In genomic region chr19:42422576-42423461, GRCh38 we compare ENCODE assay signal across 9 cellular contexts. TPM values are rescaled to one million over a fixed set of nuclear protein-coding genes. Genes with fewer than 3 reads are reported as not detected.
DNase-seq lines count a peak whose midpoint lies in the region; ATAC-seq and TF ChIP-seq lines count a peak whose summit lies in the region.
"Had no signal": no experiment of that assay in that cellular context is flagged by ENCODE, and none has a peak within 500 bp of the region (broad histone marks: within the 10 kb centered on the region; RNA-seq: fewer than 3 reads in every experiment).

No MANE protein-coding gene starts in this region.

- peak; percentile 40 for ATAC-seq in HG02970 (IDR thresholded peaks at IDR 0.05; ENCODE audit: low FRiP score, unreplicated experiment)

- TF ChIP-seq CTCF in OCI-LY3 (IDR thresholded peaks at IDR 0.05; ENCODE audit: low read depth, low read length): no peak
- no peak for TF ChIP-seq CTCF in cardiac muscle cell (IDR thresholded peaks at IDR 0.05; ENCODE audit: low read depth, low read length)
- TF ChIP-seq CTCF in prostate gland (IDR thresholded peaks at IDR 0.05): no peak

- peak overlapping the region; percentile 40 for H3K27ac ChIP-seq in OCI-LY3 (ENCODE audit: low read length)
- H3K27ac ChIP-seq in cardiac muscle cell: no peak overlapping the region
- H3K27ac ChIP-seq in prostate gland: peak overlapping the region; percentile 41 to 45

- WGBS in prostate gland: 6% methylated on average over 39 of the region's 43 CpGs

- H3K4me1 ChIP-seq in OCI-LY3 (ENCODE audit: low read length) (peaks cover 10% of the 10 kb centered on the region; the same call in 1 of the 2 replicates), cardiac muscle cell (ENCODE audit: low read depth) (peaks cover 17% of the 10 kb centered on the region), prostate gland (replicated peaks) (no peaks in the 10 kb centered on the region)

- no peaks in the 10 kb centered on the region for H3K36me3 ChIP-seq in OCI-LY3 (replicated peaks; ENCODE audit: low read depth, low read length)
- H3K36me3 ChIP-seq in cardiac muscle cell: no peaks in the 10 kb centered on the region
- H3K36me3 ChIP-seq in prostate gland: no peaks in the 10 kb centered on the region

- peak overlapping the region; percentile 88 for H3K4me2 ChIP-seq in OCI-LY3 (ENCODE audit: low read length)

- no peak for TF ChIP-seq POLR2A in prostate gland (IDR thresholded peaks at IDR 0.05)

- no peaks in the 10 kb centered on the region for H3K9me3 ChIP-seq in OCI-LY3 (ENCODE audit: insufficient read depth, low read length)
- H3K9me3 ChIP-seq in cardiac muscle cell (ENCODE audit: low read depth): no peaks in the 10 kb centered on the region
- H3K9me3 ChIP-seq in prostate gland: no peaks in the 10 kb centered on the region

- peaks cover 12% of the 10 kb centered on the region; the same call in 1 of the 2 replicates for H3K79me2 ChIP-seq in OCI-LY3 (ENCODE audit: low read length)

- H3K4me3 ChIP-seq in OCI-LY3 (ENCODE audit: low read length) (peak overlapping the region; percentile 83), cardiac muscle cell (peak overlapping the region; percentile 69), prostate gland (peak overlapping the region; percentile 38 to 46)

- intact Hi-C loops in prostate gland (cut with DNase I): no loop called here

- no peaks in the 10 kb centered on the region for H4K20me1 ChIP-seq in OCI-LY3 (ENCODE audit: insufficient read depth, low read length)

- no peaks in the 10 kb centered on the region for H3K27me3 ChIP-seq in OCI-LY3 (ENCODE audit: low read depth, low read length)
- H3K27me3 ChIP-seq in cardiac muscle cell: no peaks in the 10 kb centered on the region
- H3K27me3 ChIP-seq in prostate gland (replicated peaks; ENCODE audit: insufficient read depth): no peaks in the 10 kb centered on the region

- peak overlapping the region; percentile 73 for H3K9ac ChIP-seq in OCI-LY3 (ENCODE audit: low read length)

- H2AFZ ChIP-seq in OCI-LY3 (ENCODE audit: low read depth, low read length): peak overlapping the region; percentile 69

- DNase-seq in DMS53 (lab: John Stamatoyannopoulos, UW): peak; percentile 63
- no peak for DNase-seq in DMS53 treated with DMSO at 0.1 percent for 48 hours (lab: John Stamatoyannopoulos, UW; ENCODE audit: unreplicated experiment)
- DNase-seq in activated naive CD4-positive, alpha-beta T cell treated with Interleukin-2 at 50 U/mL for 16 hours: peak; percentile 57
- peak in 1 of 2 donors; percentile 53 for DNase-seq in cardiac muscle cell (ENCODE audit: low read depth in 1 of 2, low spot score in 1 of 2)
- no peak for DNase-seq in prostate gland (ENCODE audit: low spot score)
- DNase-seq in NCI-H2196 treated with DMSO at 0.1 percent for 48 hours (lab: John Stamatoyannopoulos, UW; ENCODE audit: unreplicated experiment): no peak

RNA-seq across cellular contexts. Expression of gene LIPE, which starts 4.4 kb away (rescaled TPM):
- total RNA-seq in cardiac muscle cell: 20.4 and 24.4 TPM in 2 replicates
- polyA plus RNA-seq in cardiac muscle cell: 16.6 and 20.2 TPM in 2 replicates
- 10 to 100 TPM; 10.2 to 24.8 TPM for total RNA-seq in prostate gland

RNA-seq across cellular contexts. Expression of gene CXCL17, which starts 19.9 kb away (rescaled TPM):
- total RNA-seq in cardiac muscle cell (0.25 TPM in 1 of 2 replicates, not detected in the other), prostate gland (1 to 10 TPM; 2.4 to 4.8 TPM)
- polyA plus RNA-seq in cardiac muscle cell: 0.59 and 1.1 TPM in 2 replicates
- total RNA-seq: myocyte had no signal

RNA-seq across cellular contexts. Expression of gene CNFN, which starts 32.7 kb away (rescaled TPM):
- total RNA-seq in cardiac muscle cell (0.95 and 8.2 TPM in 2 replicates), prostate gland (1 to 10 TPM; 3.4 to 9.4 TPM)
- 7.1 and 12.1 TPM in 2 replicates for polyA plus RNA-seq in cardiac muscle cell
- total RNA-seq: myocyte had no signal

Comparison
In these comparisons a context has a peak if more than half of its experiments do, and no peak if none do; other contexts are left out.
1. DNase-seq: peak in DMS53 (single experiment) and activated naive CD4-positive, alpha-beta T cell treated with Interleukin-2 at 50 U/mL for 16 hours (single experiment); none in DMS53 treated with DMSO at 0.1 percent for 48 hours (single experiment), prostate gland (single experiment) and NCI-H2196 treated with DMSO at 0.1 percent for 48 hours (single experiment).
2. Peak in every context shown above with its lines, with median percentiles within 50 percentile points of each other: H3K4me3 ChIP-seq.